Comparison of ENCODE assay signal across 8 cellular contexts in the genomic region with DNA sequence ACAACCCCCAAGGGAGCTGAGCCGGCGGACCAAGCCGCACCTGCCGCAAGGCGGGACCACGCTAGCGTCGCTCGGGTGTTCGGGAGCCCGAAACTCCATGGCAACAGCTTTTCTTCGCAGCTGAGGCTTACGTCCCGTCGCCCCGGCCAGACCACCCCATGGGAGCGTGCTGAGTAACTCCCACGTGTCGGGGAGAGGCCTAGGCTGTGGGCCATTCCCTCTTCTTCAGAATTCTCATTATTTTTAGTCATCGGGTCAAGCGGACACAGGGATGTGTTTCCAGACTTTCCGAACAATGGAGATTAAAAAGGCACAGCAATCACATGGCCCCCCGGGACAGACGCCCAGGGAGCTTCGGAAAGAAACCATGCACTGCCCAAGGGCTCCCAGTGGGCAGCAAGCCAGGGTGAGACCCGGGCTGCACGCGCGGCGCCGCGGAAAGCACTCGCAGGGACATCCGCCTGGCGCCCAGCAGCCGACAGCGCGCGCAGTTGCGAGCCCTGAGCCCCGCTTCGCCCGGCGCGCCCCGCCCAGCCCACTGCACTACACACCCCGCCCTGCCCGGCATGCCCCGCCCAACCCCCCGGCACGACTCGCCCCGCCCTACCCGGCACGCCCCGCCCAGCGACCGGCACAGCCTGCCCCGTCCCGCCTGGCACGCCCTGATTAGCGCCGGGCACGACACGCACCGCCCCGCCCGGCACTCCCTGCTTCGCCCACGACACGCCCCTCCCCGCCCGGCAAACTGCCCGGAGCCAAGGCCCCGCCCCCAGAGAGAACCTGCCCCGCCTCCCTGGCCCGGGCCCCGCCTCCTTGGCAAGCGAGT. TPM values are rescaled to one million over a fixed set of nuclear protein-coding genes. Genes with fewer than 3 reads are reported as not detected.
DNase-seq lines count a peak whose midpoint lies in the region; ATAC-seq, FAIRE-seq and TF ChIP-seq lines count a peak whose summit lies in the region.

No MANE protein-coding gene starts in this region.

- H3K27ac Mint-ChIP-seq in Calu3 (ENCODE audit: unreplicated experiment) = peak overlapping the region; percentile 61

- H3K9me3 Mint-ChIP-seq in Calu3 (ENCODE audit: low read depth, unreplicated experiment) = no peaks in the 10 kb centered on the region

- peak overlapping the region; percentile 94 for H3K4me2 ChIP-seq in endothelial cell of umbilical vein (ENCODE audit: insufficient read depth, low read length)

- H2AFZ ChIP-seq in endothelial cell of umbilical vein (ENCODE audit: low read depth, low read length) = peak overlapping the region; percentile 89

- H3K9ac ChIP-seq in endothelial cell of umbilical vein (replicated peaks; ENCODE audit: extremely low read depth, insufficient read depth, low read length) = peak overlapping the region; percentile 73

- H3K4me1 Mint-ChIP-seq in Calu3 (ENCODE audit: low read depth, unreplicated experiment) = no peaks in the 10 kb centered on the region

- no peaks in the 10 kb centered on the region for H3K36me3 ChIP-seq in endothelial cell of umbilical vein (ENCODE audit: control insufficient read depth in 2 of 2, extremely low read depth in 1 of 2, insufficient read depth in 2 of 2, low read length in 2 of 2)

- POLR2A ChIA-PET in endothelial cell of umbilical vein (lab: Charles Lee) = no interaction called here

- peak overlapping the region; percentile 69 to 77 (median 70) for H3K4me3 ChIP-seq in endothelial cell of umbilical vein (replicated peaks in 1 of 3; ENCODE audit: insufficient read depth in 1 of 3, low read depth in 1 of 3, low read length in 3 of 3)

- dilution Hi-C loops in endothelial cell of umbilical vein (cut with MboI; ENCODE audit: extremely low pct_ligation_motif_present, low sequenced_read_pairs) = no loop called here

- no peaks in the 10 kb centered on the region for H3K27me3 ChIP-seq in endothelial cell of umbilical vein (ENCODE audit: control insufficient read depth in 2 of 2, insufficient read depth in 2 of 2, low read length in 2 of 2)

- TF ChIP-seq POLR2A in endothelial cell of umbilical vein (IDR thresholded peaks at IDR 0.05; ENCODE audit: low read depth, low read length) = peak; percentile 65

- no peaks in the 10 kb centered on the region for H3K79me2 ChIP-seq in endothelial cell of umbilical vein (ENCODE audit: control insufficient read depth, insufficient read depth, low read length)

- H3K9me3 ChIP-seq in endothelial cell of umbilical vein (replicated peaks; ENCODE audit: control insufficient read depth, insufficient read depth, low read length) = no peaks in the 10 kb centered on the region

- CTCF ChIA-PET in Calu3 (lab: Charles Lee) = no interaction called here
- CTCF ChIA-PET in endothelial cell of umbilical vein (lab: Charles Lee) = interaction anchor here (0.9 to 1.4 kb wide), 4 partner anchors 12 to 29 kb away, joined by 3 read pairs; a partner anchor contains a TSS

- peaks cover 18% of the 10 kb centered on the region for H3K36me3 Mint-ChIP-seq in Calu3 (ENCODE audit: insufficient read depth, unreplicated experiment)

- peak; percentile 94 for FAIRE-seq in endothelial cell of umbilical vein (lab: Jason Lieb, UNC)

- intact Hi-C loops in Calu3 (cut with micrococcal nuclease; ENCODE audit: unreplicated experiment) (loop anchor here (2.0 kb wide), 1 partner anchor 27 kb away; no protein-coding TSS in a partner anchor), endothelial cell of umbilical vein (cut with micrococcal nuclease) (loop anchor here (1.0 kb wide), 3 partner anchors 28 to 111 kb away; a partner anchor contains a TSS)

- DNase-seq in Calu3 (peak; percentile 99), HUDEP-2 (lab: John Stamatoyannopoulos, UW; ENCODE audit: unreplicated experiment in 76 of 76) (peak; percentile 33 to 99 (median 97)), NOMO-1 treated with dmso at 0.1 percent for 144 hours (lab: John Stamatoyannopoulos, UW; ENCODE audit: unreplicated experiment) (peak; percentile 92), endothelial cell of umbilical vein (ENCODE audit: low read depth, low spot score) (peak; percentile 96), middle frontal gyrus (ENCODE audit: extremely low spot score, low spot score) (peak; percentile 69)
- peak; percentile 96 for DNase-seq in activated CD8-positive, alpha-beta memory T cell treated with anti-CD3 and anti-CD28 coated beads, Interleukin-2, amount 50 U/mL, for 24 hours (ENCODE audit: extremely low read depth)
- peak; percentile 100 for DNase-seq in stimulated activated CD8-positive, alpha-beta memory T cell treated with anti-CD3 and anti-CD28 coated beads, Interleukin-2, amount 100 ng/mL, for 1 hour (ENCODE audit: low read depth in 2 of 2)

- H3K9me1 ChIP-seq in endothelial cell of umbilical vein (replicated peaks; ENCODE audit: control insufficient read depth, extremely low read depth, insufficient read depth, low read length) = no peaks in the 10 kb centered on the region

- H4K20me1 ChIP-seq in endothelial cell of umbilical vein (replicated peaks; ENCODE audit: control insufficient read depth, extremely low read depth, insufficient read depth, low read length) = no peaks in the 10 kb centered on the region

- TF ChIP-seq CTCF in Calu3 (IDR thresholded peaks at IDR 0.05; ENCODE audit: unreplicated experiment) (no peak), endothelial cell of umbilical vein (IDR thresholded peaks at IDR 0.05; ENCODE audit: extremely low read depth in 1 of 2, insufficient read depth in 1 of 2, low read depth in 1 of 2, low read length in 2 of 2) (no peak)

- no peaks in the 10 kb centered on the region for H3K27me3 Mint-ChIP-seq in Calu3 (ENCODE audit: unreplicated experiment)

- ATAC-seq in GM21390 (IDR thresholded peaks at IDR 0.05; ENCODE audit: unreplicated experiment) = peak; percentile 90

- peak overlapping the region; percentile 22 for H3K27ac ChIP-seq in endothelial cell of umbilical vein (ENCODE audit: insufficient read depth, low read depth, low read length)

- H3K4me3 Mint-ChIP-seq in Calu3 (ENCODE audit: low read depth, unreplicated experiment) = peak overlapping the region; percentile 88

- BruUV-seq in Calu3 (replicated peaks; lab: Mats Ljungman, UMichigan) (no TSS peak), endothelial cell of umbilical vein (replicated peaks; lab: Mats Ljungman, UMichigan) (no TSS peak)

- H3K4me1 ChIP-seq in endothelial cell of umbilical vein (ENCODE audit: control insufficient read depth, extremely low read depth, insufficient read depth, low read length) = peaks cover 7% of the 10 kb centered on the region

TF ChIP-seq in endothelial cell of umbilical vein, 7 proteins besides CTCF, POLR2A, EP300 and RAD21:
- TF ChIP-seq FOS (IDR thresholded peaks at IDR 0.05; ENCODE audit: borderline replicate concordance, insufficient read depth, low read length) (no peak), GATA2 (IDR thresholded peaks at IDR 0.05; ENCODE audit: insufficient read depth, insufficient read length, low read depth, low read length) (no peak), EZH2 (IDR thresholded peaks at IDR 0.05; ENCODE audit: borderline replicate concordance, low read depth, low read length, severe bottlenecking) (no peak), POLR2AphosphoS5 (IDR thresholded peaks at IDR 0.05; ENCODE audit: insufficient read depth, low read depth, low read length) (peak; percentile 40), MYC (IDR thresholded peaks at IDR 0.05; ENCODE audit: low read depth, low read length) (no peak)
- TF ChIP-seq, protein P1, sequence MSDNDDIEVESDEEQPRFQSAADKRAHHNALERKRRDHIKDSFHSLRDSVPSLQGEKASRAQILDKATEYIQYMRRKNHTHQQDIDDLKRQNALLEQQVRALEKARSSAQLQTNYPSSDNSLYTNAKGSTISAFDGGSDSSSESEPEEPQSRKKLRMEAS (IDR thresholded peaks at IDR 0.05; ENCODE audit: insufficient read depth, insufficient read length) = peak; percentile 61

RNA-seq across cellular contexts. Expression of a gene that starts 0.4 kb away (rescaled TPM):
- total RNA-seq in Calu3 (2022) (2.4 and 3.3 TPM in 2 replicates), endothelial cell of umbilical vein (0.49 and 0.83 TPM in 2 replicates)
- polyA plus RNA-seq in endothelial cell of umbilical vein = 0.18 and 0.51 TPM in 2 replicates
- polyA plus RNA-seq in endothelial cell of umbilical vein (2011; cell fraction: cytosol; rRNA removed) = 0.43 and 0.44 TPM in 2 replicates
- 0.34 and 0.39 TPM in 2 replicates for polyA plus RNA-seq in endothelial cell of umbilical vein (2011; cell fraction: nucleus; rRNA removed)
- polyA plus RNA-seq in endothelial cell of umbilical vein (2012) = 0.10 and 0.33 TPM in 2 replicates
- 0.15 and 0.21 TPM in 2 replicates for polyA minus RNA-seq in endothelial cell of umbilical vein
- polyA minus RNA-seq in endothelial cell of umbilical vein (2011; cell fraction: cytosol; rRNA and poly(A)+ RNA removed) = 1.9 TPM
- 0.34 and 0.72 TPM in 2 replicates for polyA minus RNA-seq in endothelial cell of umbilical vein (2011; cell fraction: nucleus; rRNA and poly(A)+ RNA removed)

RNA-seq across cellular contexts. Expression of a gene that starts 28.2 kb away (rescaled TPM):
- total RNA-seq in Calu3 (2022) = 33.3 and 42.5 TPM in 2 replicates
- 15.9 and 20.2 TPM in 2 replicates for total RNA-seq in endothelial cell of umbilical vein
- 7.7 and 9.2 TPM in 2 replicates for polyA plus RNA-seq in endothelial cell of umbilical vein
- 12.0 and 12.8 TPM in 2 replicates for polyA plus RNA-seq in endothelial cell of umbilical vein (2011; cell fraction: cytosol; rRNA removed)
- polyA plus RNA-seq in endothelial cell of umbilical vein (2011; cell fraction: nucleus; rRNA removed) = 4.5 and 7.8 TPM in 2 replicates
- polyA plus RNA-seq in endothelial cell of umbilical vein (2012) = 19.4 and 22.1 TPM in 2 replicates
- polyA minus RNA-seq in endothelial cell of umbilical vein = 6.6 and 20.5 TPM in 2 replicates
- polyA minus RNA-seq in endothelial cell of umbilical vein (2011; cell fraction: cytosol; rRNA and poly(A)+ RNA removed) = 7.7 TPM
- 3.8 and 4.1 TPM in 2 replicates for polyA minus RNA-seq in endothelial cell of umbilical vein (2011; cell fraction: nucleus; rRNA and poly(A)+ RNA removed)

RNA-seq across cellular contexts. Expression of a gene that starts 28.4 kb away (rescaled TPM):
- total RNA-seq in Calu3 (2022) = 13.0 and 14.5 TPM in 2 replicates
- total RNA-seq in endothelial cell of umbilical vein = 17.8 and 18.3 TPM in 2 replicates
- polyA plus RNA-seq in endothelial cell of umbilical vein = 4.9 and 5.9 TPM in 2 replicates
- 6.5 TPM in 2 replicates for polyA plus RNA-seq in endothelial cell of umbilical vein (2011; cell fraction: cytosol; rRNA removed)
- polyA plus RNA-seq in endothelial cell of umbilical vein (2011; cell fraction: nucleus; rRNA removed) = 32.2 and 34.8 TPM in 2 replicates
- polyA plus RNA-seq in endothelial cell of umbilical vein (2012) = 8.2 and 12.4 TPM in 2 replicates
- 20.0 and 24.9 TPM in 2 replicates for polyA minus RNA-seq in endothelial cell of umbilical vein
- polyA minus RNA-seq in endothelial cell of umbilical vein (2011; cell fraction: cytosol; rRNA and poly(A)+ RNA removed) = 8.7 TPM
- 49.8 and 56.5 TPM in 2 replicates for polyA minus RNA-seq in endothelial cell of umbilical vein (2011; cell fraction: nucleus; rRNA and poly(A)+ RNA removed)

Comparison
In these comparisons a context has a peak if more than half of its experiments do, and no peak if none do; other contexts are left out.
1. Peak in every context shown above with its lines: DNase-seq, ATAC-seq, H3K4me3 ChIP-seq and H3K27ac ChIP-seq.